ENCODE assay signal across 34 cellular contexts in genomic region chr11:115587718-115588342, GRCh38.
"Had no signal": no experiment of that assay in that cellular context is flagged by ENCODE, and none has a peak within 500 bp of the region (broad histone marks: within the 10 kb centered on the region; RNA-seq: fewer than 3 reads in every experiment).

No MANE protein-coding gene starts in this region.

- H3K4me1 ChIP-seq: adrenal gland, body of pancreas, breast epithelium had no signal

- H3K4me3 ChIP-seq: adrenal gland, body of pancreas, breast epithelium had no signal

- H3K27ac ChIP-seq: adrenal gland, body of pancreas, brain microvascular endothelial cell, breast epithelium, VCaP had no signal

- DNase-seq: activated B cell treated with CpG ODN at 0.5 μM for 24 hours; activated CD4-positive, alpha-beta memory T cell treated with anti-CD3 and anti-CD28 coated beads for 36 hours; activated CD4-positive, alpha-beta T cell treated with anti-CD3 and anti-CD28 coated beads for 4 hours; activated CD4-positive, alpha-beta T cell treated with anti-CD3 and anti-CD28 coated beads, Interleukin-2, amount 10 ng/mL, durations not matched to agents 24 days and 14 days; activated CD4-positive, alpha-beta T cell treated with anti-CD3 and anti-CD28 coated beads, Interleukin-2, amount 50 U/mL, for 1 hour; activated CD4-positive, alpha-beta T cell treated with anti-CD3 and anti-CD28 coated beads, Interleukin-2, amount 50 U/mL, for 4 hours; activated CD4-positive, CD25-positive, alpha-beta regulatory T cell treated with anti-CD3 and anti-CD28 coated beads, Interleukin-2, amount 50 U/mL, for 72 hours; activated CD8-positive, alpha-beta memory T cell treated with anti-CD3 and anti-CD28 coated beads, Interleukin-2, amount 50 U/mL, for 4 hours; activated CD8-positive, alpha-beta T cell treated with anti-CD3 and anti-CD28 coated beads for 36 hours; activated effector memory CD4-positive, alpha-beta T cell treated with anti-CD3 and anti-CD28 coated beads, Interleukin-2, amount 50 U/mL, for 16 hours; activated gamma-delta T cell treated with Interleukin-2 at 50 U/mL for 16 hours; activated naive CD4-positive, alpha-beta T cell; activated naive CD4-positive, alpha-beta T cell treated with anti-CD3 and anti-CD28 coated beads for 36 hours; activated naive CD4-positive, alpha-beta T cell treated with anti-CD3 and anti-CD28 coated beads, Interleukin-2, amount 50 U/mL, for 16 hours; activated naive CD8-positive, alpha-beta T cell treated with anti-CD3 and anti-CD28 coated beads for 36 hours; activated T-cell treated with anti-CD3 and anti-CD28 coated beads for 4 hours; activated T-cell treated with anti-CD3 and anti-CD28 coated beads, Interleukin-2, amount 50 U/mL, for 1 hour; activated T-cell treated with anti-CD3 and anti-CD28 coated beads, Interleukin-2, amount 50 U/mL, for 4 hours; activated T-cell treated with anti-CD3 and anti-CD28 coated beads, Interleukin-2, amount 50 U/mL, for 72 hours; adrenal gland; amniotic stem cell; aorta; body of pancreas; brain microvascular endothelial cell; central memory CD4-positive, alpha-beta T cell; T-helper 2 cell; T-helper 9 cell had no signal

- H3K9me3 ChIP-seq: adrenal gland, body of pancreas had no signal

- ATAC-seq: activated CD8-positive, alpha-beta T cell treated with anti-CD3 and anti-CD28 coated beads for 36 hours; activated naive CD4-positive, alpha-beta T cell treated with anti-CD3 and anti-CD28 coated beads, Interleukin-2, amount 50 U/mL, for 72 hours; activated T-cell treated with anti-CD3 and anti-CD28 coated beads, Interleukin-2, amount 50 U/mL, for 4 hours; activated T-cell treated with anti-CD3 and anti-CD28 coated beads, Interleukin-2, amount 50 U/mL, for 72 hours; activated T-helper 17 cell treated with anti-CD3 and anti-CD28 coated beads, Interleukin-2, amount 50 U/mL, for 72 hours; body of pancreas had no signal

- FAIRE-seq: astrocyte, colon, TTC549 had no signal

- H3K27me3 ChIP-seq: adrenal gland, body of pancreas, brain microvascular endothelial cell, breast epithelium had no signal

- H3K36me3 ChIP-seq: adrenal gland, brain microvascular endothelial cell, breast epithelium had no signal
